Comparison of ENCODE assay signal across 18 cellular contexts in the genomic region with DNA sequence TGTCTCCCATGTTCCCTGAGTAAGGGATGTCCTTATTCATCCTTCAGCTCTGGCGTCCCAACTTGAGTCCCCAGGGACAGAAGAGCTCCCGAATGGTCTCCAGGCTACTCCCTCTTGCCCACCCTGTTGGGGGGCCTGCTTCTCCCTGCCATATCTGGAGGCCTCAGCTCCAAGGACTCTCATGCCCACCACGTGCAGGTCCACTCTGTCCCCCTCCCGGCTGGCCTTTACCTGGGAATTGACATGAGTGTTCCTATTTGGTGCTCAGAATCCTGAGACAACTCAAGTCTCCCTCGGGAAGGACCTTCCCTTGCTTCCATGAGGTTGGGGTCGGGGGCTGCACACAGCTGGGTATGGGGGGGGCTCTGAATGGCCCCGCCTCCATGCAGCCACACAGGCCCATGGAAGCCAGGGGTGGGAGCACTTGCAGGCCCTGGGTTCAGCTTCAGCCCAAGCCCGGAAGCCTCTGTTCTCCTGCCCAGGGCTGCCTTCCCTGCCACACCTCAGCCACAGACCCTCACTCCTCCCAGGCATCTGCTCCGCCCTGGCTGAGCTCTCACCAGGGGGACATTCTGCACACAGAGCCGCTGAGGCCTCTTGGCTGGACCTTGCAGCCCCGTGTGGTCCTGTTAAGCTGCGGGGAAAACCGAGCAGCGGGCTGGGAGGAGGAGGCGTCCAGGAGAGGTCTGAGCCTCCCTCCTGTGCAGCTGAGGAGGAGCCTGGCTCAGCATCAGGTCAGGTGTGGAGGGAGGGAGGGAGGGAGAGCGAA.
DNase-seq lines count a peak whose midpoint lies in the region; ATAC-seq and TF ChIP-seq lines count a peak whose summit lies in the region.
"Had no signal": no experiment of that assay in that cellular context is flagged by ENCODE, and none has a peak within 500 bp of the region (broad histone marks: within the 10 kb centered on the region; RNA-seq: fewer than 3 reads in every experiment).

No MANE protein-coding gene starts in this region.

- no peaks in the 10 kb centered on the region for H3K36me3 ChIP-seq in left ventricle myocardium inferior
- H3K36me3 ChIP-seq: MG63 had no signal

- intact Hi-C loops in cardiac septum (cut with DNase I): no loop called here
- intact Hi-C loops in left ventricle myocardium inferior (cut with micrococcal nuclease): no loop called here
- intact Hi-C loops in posterior vena cava (cut with DNase I): no loop called here

- DNase-seq in cardiac septum (ENCODE audit: low spot score): peak; percentile 63
- no peak for DNase-seq in left ventricle myocardium inferior
- DNase-seq in coronary artery (ENCODE audit: low spot score): peak; percentile 45
- DNase-seq in posterior vena cava (ENCODE audit: low spot score): peak; percentile 66
- DNase-seq in activated CD8-positive, alpha-beta memory T cell treated with anti-CD3 and anti-CD28 coated beads, Interleukin-2, amount 10 ng/mL, durations not matched to agents 7 days and 5 days: no peak
- DNase-seq in cerebellar nuclear complex (lab: John Stamatoyannopoulos, UW): no peak
- DNase-seq: DMS 273 treated with DMSO at 0.1 percent for 48 hours, GF-D8, Karpas-422, MG63, NCI-H1694, NCI-H2227 treated with DMSO at 0.1 percent for 48 hours, NCI-H526 treated with DMSO at 0.1 percent for 48 hours, RPMI8226, SIG-M5 had no signal

- H3K4me3 ChIP-seq in left ventricle myocardium inferior (no peak overlapping the region), coronary artery (no peak overlapping the region)
- H3K4me3 ChIP-seq: A549, MG63 had no signal

- no peak overlapping the region for H3K4me3 Mint-ChIP-seq in activated CD8-positive, alpha-beta memory T cell treated with anti-CD3 and anti-CD28 coated beads, Interleukin-2, amount 10 ng/mL, durations not matched to agents 7 days and 5 days

- peaks cover 49% of the 10 kb centered on the region for H3K9me3 ChIP-seq in left ventricle myocardium inferior (replicated peaks)
- H3K9me3 ChIP-seq: MG63 had no signal

- H3K27ac ChIP-seq in left ventricle myocardium inferior (replicated peaks) (no peak overlapping the region), coronary artery (no peak overlapping the region)
- H3K27ac ChIP-seq: A549, C4-2B had no signal

- no peaks in the 10 kb centered on the region for H3K36me3 Mint-ChIP-seq in activated CD8-positive, alpha-beta memory T cell treated with anti-CD3 and anti-CD28 coated beads, Interleukin-2, amount 10 ng/mL, durations not matched to agents 7 days and 5 days

- peaks cover 2% of the 10 kb centered on the region for H3K9me3 Mint-ChIP-seq in activated CD8-positive, alpha-beta memory T cell treated with anti-CD3 and anti-CD28 coated beads, Interleukin-2, amount 10 ng/mL, durations not matched to agents 7 days and 5 days (ENCODE audit: low read depth)

- CTCF ChIA-PET in activated CD8-positive, alpha-beta memory T cell treated with anti-CD3 and anti-CD28 coated beads, Interleukin-2, amount 10 ng/mL, durations not matched to agents 7 days and 5 days (lab: Charles Lee): no interaction called here

- H3K27me3 Mint-ChIP-seq in activated CD8-positive, alpha-beta memory T cell treated with anti-CD3 and anti-CD28 coated beads, Interleukin-2, amount 10 ng/mL, durations not matched to agents 7 days and 5 days: peaks cover 5% of the 10 kb centered on the region

- TF ChIP-seq CTCF in left ventricle myocardium inferior (IDR thresholded peaks at IDR 0.05; ENCODE audit: borderline replicate concordance) (no peak), coronary artery (IDR thresholded peaks at IDR 0.05) (no peak)

- no peak for ATAC-seq in activated CD8-positive, alpha-beta memory T cell treated with anti-CD3 and anti-CD28 coated beads, Interleukin-2, amount 10 ng/mL, durations not matched to agents 7 days and 5 days
- ATAC-seq in GM21360 (IDR thresholded peaks at IDR 0.05; ENCODE audit: unreplicated experiment): no peak

- no peak overlapping the region for H3K27ac Mint-ChIP-seq in activated CD8-positive, alpha-beta memory T cell treated with anti-CD3 and anti-CD28 coated beads, Interleukin-2, amount 10 ng/mL, durations not matched to agents 7 days and 5 days

- H3K27me3 ChIP-seq in left ventricle myocardium inferior (ENCODE audit: low read depth): peaks cover 34% of the 10 kb centered on the region
- H3K27me3 ChIP-seq: MG63 had no signal

- no peaks in the 10 kb centered on the region for H3K4me1 Mint-ChIP-seq in activated CD8-positive, alpha-beta memory T cell treated with anti-CD3 and anti-CD28 coated beads, Interleukin-2, amount 10 ng/mL, durations not matched to agents 7 days and 5 days

- H3K4me1 ChIP-seq in left ventricle myocardium inferior: no peaks in the 10 kb centered on the region
- H3K4me1 ChIP-seq: A549 had no signal

Comparison
In these comparisons a context has a peak if more than half of its experiments do, and no peak if none do; other contexts are left out.
1. DNase-seq: peak in cardiac septum (single experiment), coronary artery (single experiment) and posterior vena cava (single experiment); none in left ventricle myocardium inferior (single experiment), activated CD8-positive, alpha-beta memory T cell treated with anti-CD3 and anti-CD28 coated beads, Interleukin-2, amount 10 ng/mL, durations not matched to agents 7 days and 5 days (single experiment) and cerebellar nuclear complex (0 of 2).